Comparison of ENCODE assay signal across 1 cellular context in the genomic region with DNA sequence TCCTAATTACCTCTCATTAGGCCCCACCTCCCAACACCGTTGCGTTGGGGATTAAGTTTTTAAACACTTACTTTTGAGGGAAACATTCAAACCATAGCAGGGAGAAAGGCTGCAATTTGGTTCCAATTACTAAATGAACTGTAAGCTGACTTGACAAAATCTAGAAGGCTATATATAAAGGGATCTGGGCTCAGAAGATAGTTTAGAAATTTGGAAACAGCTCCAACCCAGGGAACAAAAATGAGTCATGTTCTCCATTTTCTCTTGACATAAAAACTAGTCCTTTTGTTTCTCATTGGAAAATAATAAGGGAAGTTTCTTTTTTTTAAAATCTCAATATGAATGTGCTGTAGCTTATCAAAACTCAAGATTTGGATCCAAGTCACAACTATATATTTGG.
TF ChIP-seq lines count a peak whose summit lies in the region.

No MANE protein-coding gene starts in this region.

TF ChIP-seq in IMR-90, 13 proteins besides CTCF, POLR2A, EP300 and RAD21:
- TF ChIP-seq MAFK (IDR thresholded peaks at IDR 0.05; ENCODE audit: low read depth, low read length) (0 out of 2 replicates have a peak, but pooled peaks have one; percentile 8), RFX5 (IDR thresholded peaks at IDR 0.05; ENCODE audit: low read depth, low read length) (no peak)
TF ChIP-seq in IMR-90: peak in this region for 1.
